Comparison of ENCODE assay signal across 8 cellular contexts in the genomic region with DNA sequence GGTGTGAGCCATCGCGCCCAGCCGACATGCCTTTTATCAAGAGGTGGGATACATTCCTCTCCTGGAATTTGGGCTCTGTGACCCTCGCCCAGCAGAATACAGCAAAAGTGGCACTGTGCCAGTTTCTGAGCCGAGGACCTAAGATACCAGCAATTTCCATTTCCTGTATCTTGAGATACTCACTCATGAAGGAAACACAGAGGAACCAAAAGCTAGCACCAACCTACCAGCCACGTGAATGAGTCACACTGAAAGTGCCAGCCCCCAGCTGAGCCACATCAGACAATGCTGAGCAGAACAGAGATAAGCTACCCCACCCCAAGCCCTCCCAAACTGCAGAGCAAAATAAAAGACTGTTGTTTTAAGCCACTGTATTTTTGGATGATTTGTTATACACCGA. TPM values are rescaled to one million over a fixed set of nuclear protein-coding genes. Genes with fewer than 3 reads are reported as not detected.
DNase-seq lines count a peak whose midpoint lies in the region; ATAC-seq and TF ChIP-seq lines count a peak whose summit lies in the region.

No MANE protein-coding gene starts in this region.

- H3K27ac ChIP-seq in dorsolateral prefrontal cortex = no peak overlapping the region

- H3K27ac Mint-ChIP-seq in activated CD8-positive, alpha-beta T cell treated with anti-CD3 and anti-CD28 coated beads, Interleukin-2, amount 10 ng/mL, durations not matched to agents 7 days and 5 days = peak overlapping the region; percentile 65

- intact Hi-C loops in dorsolateral prefrontal cortex (cut with DNase I) = no loop called here

- ATAC-seq in GM21825 (IDR thresholded peaks at IDR 0.05; ENCODE audit: unreplicated experiment) = peak; percentile 98
- peak; percentile 100 for ATAC-seq in activated CD8-positive, alpha-beta T cell treated with anti-CD3 and anti-CD28 coated beads, Interleukin-2, amount 10 ng/mL, durations not matched to agents 7 days and 5 days

- peaks cover 41% of the 10 kb centered on the region for H3K36me3 Mint-ChIP-seq in activated CD8-positive, alpha-beta T cell treated with anti-CD3 and anti-CD28 coated beads, Interleukin-2, amount 10 ng/mL, durations not matched to agents 7 days and 5 days (ENCODE audit: low read depth)

- H3K4me3 Mint-ChIP-seq in activated CD8-positive, alpha-beta T cell treated with anti-CD3 and anti-CD28 coated beads, Interleukin-2, amount 10 ng/mL, durations not matched to agents 7 days and 5 days = peak overlapping the region; percentile 55

- TF ChIP-seq CTCF in fibroblast of the aortic adventitia (IDR thresholded peaks at IDR 0.05; ENCODE audit: insufficient read depth, low read length) (no peak), dorsolateral prefrontal cortex (IDR thresholded peaks at IDR 0.05 in 54 of 56, conservative IDR thresholded peaks at IDR 0.05 in 2 of 56; ENCODE audit: low read depth in 1 of 56, partially characterized antibody in 56 of 56) (no peak)

- POLR2A ChIA-PET in activated CD8-positive, alpha-beta T cell treated with anti-CD3 and anti-CD28 coated beads, Interleukin-2, amount 10 ng/mL, durations not matched to agents 7 days and 5 days (lab: Charles Lee) = interaction anchor here (1.0 kb wide), 1 partner anchor 56 kb away, joined by 3 read pairs; the partner anchor contains the start of gene CACUL1

- CTCF ChIA-PET in activated CD8-positive, alpha-beta T cell treated with anti-CD3 and anti-CD28 coated beads, Interleukin-2, amount 10 ng/mL, durations not matched to agents 7 days and 5 days (lab: Charles Lee) = interaction anchor here (0.8 to 2.2 kb wide), 5 partner anchors 21 to 178 kb away, joined by 3 to 8 read pairs (median 3); no protein-coding TSS in a partner anchor

- no peaks in the 10 kb centered on the region for H3K27me3 Mint-ChIP-seq in activated CD8-positive, alpha-beta T cell treated with anti-CD3 and anti-CD28 coated beads, Interleukin-2, amount 10 ng/mL, durations not matched to agents 7 days and 5 days (ENCODE audit: low read depth)

- no peaks in the 10 kb centered on the region for H3K27me3 ChIP-seq in dorsolateral prefrontal cortex

- DNase-seq in EH (ENCODE audit: low read depth) = peak; percentile 65
- DNase-seq in LHCN-M2 (ENCODE audit: low read depth) = peak; percentile 51
- peak; percentile 91 for DNase-seq in activated CD8-positive, alpha-beta T cell treated with anti-CD3 and anti-CD28 coated beads, Interleukin-2, amount 10 ng/mL, durations not matched to agents 7 days and 5 days
- peak; percentile 41 for DNase-seq in fibroblast of the aortic adventitia (ENCODE audit: low read depth)
- peak; percentile 68 for DNase-seq in stimulated activated CD8-positive, alpha-beta memory T cell treated with anti-CD3 and anti-CD28 coated beads, Interleukin-12 subunit alpha, Interleukin-12 subunit beta, amount 100 ng/mL, for 1 hour (ENCODE audit: low read depth)
- DNase-seq in dorsolateral prefrontal cortex = no peak
- DNase-seq in ecto neural progenitor cell (ENCODE audit: low spot score) = no peak

- H3K4me1 Mint-ChIP-seq in activated CD8-positive, alpha-beta T cell treated with anti-CD3 and anti-CD28 coated beads, Interleukin-2, amount 10 ng/mL, durations not matched to agents 7 days and 5 days (ENCODE audit: low read depth) = peaks cover 39% of the 10 kb centered on the region

- H3K9me3 Mint-ChIP-seq in activated CD8-positive, alpha-beta T cell treated with anti-CD3 and anti-CD28 coated beads, Interleukin-2, amount 10 ng/mL, durations not matched to agents 7 days and 5 days (ENCODE audit: insufficient read depth) = no peaks in the 10 kb centered on the region

- no peak overlapping the region for H3K4me3 ChIP-seq in fibroblast of the aortic adventitia (ENCODE audit: low read depth, low read length)
- no peak overlapping the region for H3K4me3 ChIP-seq in dorsolateral prefrontal cortex

RNA-seq across cellular contexts. Expression of gene CACUL1, which starts 56.3 kb away (rescaled TPM):
- 21.3 and 24.8 TPM in 2 replicates for total RNA-seq in LHCN-M2 (2014; rRNA removed)
- 7.7 TPM for polyA plus RNA-seq in LHCN-M2 (2012)
- 10 to 100 TPM; 25.5 to 30.2 TPM for total RNA-seq in activated CD8-positive, alpha-beta T cell treated with anti-CD3 and anti-CD28 coated beads, Interleukin-2, amount 10 ng/mL, durations not matched to agents 7 days and 5 days
- total RNA-seq in fibroblast of the aortic adventitia (ENCODE audit: low replicate concordance) = 17.8 and 29.6 TPM in 2 replicates
- 10 to 100 TPM; 35.3 to 76.5 (median 52.9) TPM for total RNA-seq in dorsolateral prefrontal cortex

Comparison
In these comparisons a context has a peak if more than half of its experiments do, and no peak if none do; other contexts are left out.
1. DNase-seq: peak in EH (single experiment), LHCN-M2 (single experiment), activated CD8-positive, alpha-beta T cell treated with anti-CD3 and anti-CD28 coated beads, Interleukin-2, amount 10 ng/mL, durations not matched to agents 7 days and 5 days (single experiment), fibroblast of the aortic adventitia (single experiment) and stimulated activated CD8-positive, alpha-beta memory T cell treated with anti-CD3 and anti-CD28 coated beads, Interleukin-12 subunit alpha, Interleukin-12 subunit beta, amount 100 ng/mL, for 1 hour (single experiment); none in dorsolateral prefrontal cortex (0 of 10) and ecto neural progenitor cell (single experiment).